In genomic region chr15:57387644-57388076, GRCh38 we compare ENCODE assay signal across 1 cellular context.
TF ChIP-seq lines count a peak whose summit lies in the region.

No MANE protein-coding gene starts in this region.

TF ChIP-seq in H1, 55 proteins besides CTCF, POLR2A, EP300 and RAD21:
- peak; percentile 49 for TF ChIP-seq ASH2L (IDR thresholded peaks at IDR 0.05; ENCODE audit: low read length)
- TF ChIP-seq TAF7 (optimal IDR thresholded peaks at IDR 0.05; ENCODE audit: borderline replicate concordance, low read depth, low read length) = peak; percentile 48
- TF ChIP-seq HDAC6 (IDR thresholded peaks at IDR 0.05; ENCODE audit: low read depth, low read length) = no peak
- no peak for TF ChIP-seq JUND (IDR thresholded peaks at IDR 0.05; ENCODE audit: low read length)
- peak; percentile 68 for TF ChIP-seq TEAD4 (IDR thresholded peaks at IDR 0.05; ENCODE audit: low read depth, low read length)
- TF ChIP-seq CEBPB (IDR thresholded peaks at IDR 0.05; ENCODE audit: low read depth, low read length) = no peak
- TF ChIP-seq TBP (IDR thresholded peaks at IDR 0.05; ENCODE audit: low read depth, low read length) = peak; percentile 58
- no peak for TF ChIP-seq RNF2 (IDR thresholded peaks at IDR 0.05; ENCODE audit: borderline replicate concordance, low read depth, low read length, missing control alignments, poor library complexity, severe bottlenecking)
- TF ChIP-seq NANOG (IDR thresholded peaks at IDR 0.05; ENCODE audit: insufficient read depth, low read depth, low read length, poor library complexity, severe bottlenecking) = no peak
- peak; percentile 79 for TF ChIP-seq SP1 (IDR thresholded peaks at IDR 0.05; ENCODE audit: low read depth, low read length)
- peak; percentile 37; the same call in 1 of the 2 replicates for TF ChIP-seq POLR2AphosphoS5 (IDR thresholded peaks at IDR 0.05; ENCODE audit: low read depth, low read length)
- 0 out of 4 replicates have a peak, but pooled peaks of 1 of the 2 experiments have one; percentile 60 for TF ChIP-seq HDAC2 (IDR thresholded peaks at IDR 0.05; ENCODE audit: borderline replicate concordance in 1 of 2, low read depth in 2 of 2, low read length in 2 of 2)
- 0 out of 2 replicates have a peak, but pooled peaks have one; percentile 12 for TF ChIP-seq YY1 (IDR thresholded peaks at IDR 0.05; ENCODE audit: low read depth, low read length)
- TF ChIP-seq TAF1 (IDR thresholded peaks at IDR 0.05; ENCODE audit: low read depth, low read length) = 0 out of 2 replicates have a peak, but pooled peaks have one; percentile 38
TF ChIP-seq in H1: peak in this region for 9.
